In the genomic region with DNA sequence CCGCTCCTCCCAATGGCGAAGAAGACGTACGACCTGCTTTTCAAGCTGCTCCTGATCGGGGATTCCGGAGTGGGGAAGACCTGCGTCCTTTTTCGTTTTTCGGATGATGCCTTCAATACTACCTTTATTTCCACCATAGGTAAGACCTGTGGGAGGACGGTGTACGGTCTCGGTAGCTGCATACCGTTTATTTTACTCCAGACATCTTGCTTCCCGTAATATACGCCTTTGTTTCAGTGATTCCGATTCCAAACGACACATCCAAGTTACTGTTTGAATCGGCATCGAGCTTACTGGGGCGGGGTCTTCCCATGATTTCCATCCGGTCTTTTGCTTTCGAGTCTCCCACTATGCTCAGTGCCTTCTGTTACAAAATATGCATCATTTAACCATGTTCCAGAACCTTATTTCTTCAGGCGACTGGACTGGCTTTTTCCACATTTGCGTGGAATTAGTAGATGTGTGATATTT, we compare ENCODE assay signal across 8 cellular contexts. TPM values are rescaled to one million over a fixed set of nuclear protein-coding genes. Genes with fewer than 3 reads are reported as not detected.
DNase-seq lines count a peak whose midpoint lies in the region; ATAC-seq and TF ChIP-seq lines count a peak whose summit lies in the region.

No MANE protein-coding gene starts in this region.

- H3K4me1 ChIP-seq in fibroblast of lung (ENCODE audit: control insufficient read depth, extremely low read depth, insufficient read depth, low read length), result peaks cover 5% of the 10 kb centered on the region
- H3K4me1 ChIP-seq in prostate gland (replicated peaks), result peaks cover 3% of the 10 kb centered on the region

- no peaks in the 10 kb centered on the region for H3K27me3 ChIP-seq in fibroblast of lung (ENCODE audit: control insufficient read depth, insufficient read depth, low read length)
- H3K27me3 ChIP-seq in prostate gland (replicated peaks; ENCODE audit: insufficient read depth), result no peaks in the 10 kb centered on the region

- peak overlapping the region; percentile 51 for H3K4me2 ChIP-seq in fibroblast of lung (ENCODE audit: extremely low read depth, insufficient read depth, low read length)

- TF ChIP-seq CTCF in fibroblast of lung (conservative IDR thresholded peaks at IDR 0.05 in 1 of 2, IDR thresholded peaks at IDR 0.05 in 1 of 2; ENCODE audit: low read depth in 1 of 2, low read length in 2 of 2) (no peak), prostate gland (IDR thresholded peaks at IDR 0.05) (no peak)

- H3K9me3 ChIP-seq in fibroblast of lung (ENCODE audit: control insufficient read depth, insufficient read depth, low read depth, low read length) (no peaks in the 10 kb centered on the region), prostate gland (no peaks in the 10 kb centered on the region)

- peak overlapping the region; percentile 94 for H3K27ac ChIP-seq in fibroblast of lung (ENCODE audit: insufficient read depth, low read length)
- H3K27ac ChIP-seq in prostate gland, result peak overlapping the region; percentile 96 to 98

- under 1% methylated on average over 24 of the region's 24 CpGs for WGBS in prostate gland

- H3K36me3 ChIP-seq in fibroblast of lung (ENCODE audit: control insufficient read depth, insufficient read depth, low read length), result peaks cover 1% of the 10 kb centered on the region
- no peaks in the 10 kb centered on the region for H3K36me3 ChIP-seq in prostate gland

- H4K20me1 ChIP-seq in fibroblast of lung (ENCODE audit: control insufficient read depth, extremely low read depth, insufficient read depth, low read length), result peaks cover 4% of the 10 kb centered on the region

- peaks cover 58% of the 10 kb centered on the region for H3K79me2 ChIP-seq in fibroblast of lung (ENCODE audit: control insufficient read depth, insufficient read depth, low read length)

- no peaks in the 10 kb centered on the region for H3K36me3 Mint-ChIP-seq in activated naive CD4-positive, alpha-beta T cell treated with anti-CD3 and anti-CD28 coated beads, Interleukin-2, amount 50 U/mL, for 24 hours
- H3K36me3 Mint-ChIP-seq in T-helper 2 cell treated with Interferon-gamma antibody and Interleukin-4, amounts not matched to agents 5 μg/mL and 100 μg/mL, for 36 hours (ENCODE audit: low read depth), result peaks cover 18% of the 10 kb centered on the region

- intact Hi-C loops in prostate gland (cut with DNase I), result no loop called here

- peak overlapping the region; percentile 92 for H3K9ac ChIP-seq in fibroblast of lung (ENCODE audit: insufficient read depth, low read length)

- H3K9me3 Mint-ChIP-seq in activated naive CD4-positive, alpha-beta T cell treated with anti-CD3 and anti-CD28 coated beads, Interleukin-2, amount 50 U/mL, for 24 hours, result no peaks in the 10 kb centered on the region
- H3K9me3 Mint-ChIP-seq in T-helper 2 cell treated with Interferon-gamma antibody and Interleukin-4, amounts not matched to agents 5 μg/mL and 100 μg/mL, for 36 hours, result no peaks in the 10 kb centered on the region

- peak overlapping the region; percentile 37 for H2AFZ ChIP-seq in fibroblast of lung (ENCODE audit: low read length)

- H3K4me3 ChIP-seq in fibroblast of lung (replicated peaks in 1 of 4; ENCODE audit: control extremely low read depth in 1 of 4, insufficient read depth in 1 of 4, low read depth in 3 of 4, low read length in 4 of 4) (peak overlapping the region; percentile 94 to 100 (median 99)), prostate gland (peak overlapping the region; percentile 64 to 92)

- peaks cover 37% of the 10 kb centered on the region for H3K4me1 Mint-ChIP-seq in activated naive CD4-positive, alpha-beta T cell treated with anti-CD3 and anti-CD28 coated beads, Interleukin-2, amount 50 U/mL, for 24 hours
- H3K4me1 Mint-ChIP-seq in T-helper 2 cell treated with Interferon-gamma antibody and Interleukin-4, amounts not matched to agents 5 μg/mL and 100 μg/mL, for 36 hours (ENCODE audit: low read depth), result peaks cover 23% of the 10 kb centered on the region

- H3K4me3 Mint-ChIP-seq in activated naive CD4-positive, alpha-beta T cell treated with anti-CD3 and anti-CD28 coated beads, Interleukin-2, amount 50 U/mL, for 24 hours, result peak overlapping the region; percentile 95
- peak overlapping the region; percentile 98 for H3K4me3 Mint-ChIP-seq in T-helper 2 cell treated with Interferon-gamma antibody and Interleukin-4, amounts not matched to agents 5 μg/mL and 100 μg/mL, for 36 hours

- DNase-seq in activated naive CD4-positive, alpha-beta T cell treated with anti-CD3 and anti-CD28 coated beads, Interleukin-2, amount 50 U/mL, for 16 hours, result no peak
- no peak for DNase-seq in T-helper 2 cell treated with Interferon-gamma antibody and Interleukin-4, amounts not matched to agents 5 μg/mL and 100 μg/mL, for 36 hours (ENCODE audit: low spot score)
- DNase-seq in fibroblast of lung (ENCODE audit: low read depth in 2 of 2), result peak in 1 of 2 donors; percentile 14
- peak; percentile 8 for DNase-seq in prostate gland (ENCODE audit: low spot score)
- no peak for DNase-seq in NCI-H1930 (lab: John Stamatoyannopoulos, UW)
- DNase-seq in activated gamma-delta T cell (lab: John Stamatoyannopoulos, UW), result no peak

- no peaks in the 10 kb centered on the region for H3K27me3 Mint-ChIP-seq in activated naive CD4-positive, alpha-beta T cell treated with anti-CD3 and anti-CD28 coated beads, Interleukin-2, amount 50 U/mL, for 24 hours
- H3K27me3 Mint-ChIP-seq in T-helper 2 cell treated with Interferon-gamma antibody and Interleukin-4, amounts not matched to agents 5 μg/mL and 100 μg/mL, for 36 hours (ENCODE audit: low read depth), result no peaks in the 10 kb centered on the region

- TF ChIP-seq POLR2A in prostate gland (IDR thresholded peaks at IDR 0.05), result no peak

- ATAC-seq in GM21423 (IDR thresholded peaks at IDR 0.05; ENCODE audit: unreplicated experiment), result no peak

- peak overlapping the region; percentile 90 for H3K27ac Mint-ChIP-seq in activated naive CD4-positive, alpha-beta T cell treated with anti-CD3 and anti-CD28 coated beads, Interleukin-2, amount 50 U/mL, for 24 hours
- peak overlapping the region; percentile 89 for H3K27ac Mint-ChIP-seq in T-helper 2 cell treated with Interferon-gamma antibody and Interleukin-4, amounts not matched to agents 5 μg/mL and 100 μg/mL, for 36 hours

RNA-seq across cellular contexts. Expression of gene RAB10, which starts 0.7 kb away (rescaled TPM):
- 94.1 and 105 TPM in 2 replicates for total RNA-seq in fibroblast of lung
- polyA plus RNA-seq in fibroblast of lung, result 253 and 255 TPM in 2 replicates
- 126 and 137 TPM in 2 replicates for polyA plus RNA-seq in fibroblast of lung (2012)
- 9.9 and 10.5 TPM in 2 replicates for polyA minus RNA-seq in fibroblast of lung (ENCODE audit: low replicate concordance)
- 100 to 1,000 TPM; 118 to 139 TPM for total RNA-seq in prostate gland

RNA-seq across cellular contexts. Expression of gene KIF3C, which starts 52.3 kb away (rescaled TPM):
- total RNA-seq in fibroblast of lung (9.0 and 13.0 TPM in 2 replicates), prostate gland (10 to 100 TPM in 1 of 2 donors, 1 to 10 TPM in 1; 2.6 to 24.4 TPM)
- polyA plus RNA-seq in fibroblast of lung, result 8.3 and 9.7 TPM in 2 replicates
- 14.6 and 21.1 TPM in 2 replicates for polyA plus RNA-seq in fibroblast of lung (2012)
- 19.3 and 20.0 TPM in 2 replicates for polyA minus RNA-seq in fibroblast of lung (ENCODE audit: low replicate concordance)
